ENCODE assay signal across 7 cellular contexts in genomic region chr16:80794071-80794470, GRCh38.
"Had no signal": no experiment of that assay in that cellular context is flagged by ENCODE, and none has a peak within 500 bp of the region (broad histone marks: within the 10 kb centered on the region; RNA-seq: fewer than 3 reads in every experiment).

No MANE protein-coding gene starts in this region.

- H3K9me3 Mint-ChIP-seq: GM23338, H9 had no signal

- H3K4me3 Mint-ChIP-seq: GM23338, H9 had no signal

- H3K27ac Mint-ChIP-seq: GM23338, H9 had no signal

- FAIRE-seq: H1, H54, HTR-8/SVneo had no signal

- H3K4me2 ChIP-seq: GM23338 had no signal

- DNase-seq: H9, HCEC 1CT, IMR-90 had no signal

- H3K4me3 ChIP-seq: GM23338 had no signal

- H2AFZ ChIP-seq: GM23338 had no signal
